2 cellular contexts compared by ENCODE assay signal in genomic region chr16:23124315-23124714, GRCh38.
TF ChIP-seq lines count a peak whose summit lies in the region.

No MANE protein-coding gene starts in this region.

TF ChIP-seq in HEK293, 187 proteins besides CTCF, POLR2A, EP300 and RAD21 (continued from another document):
- TF ChIP-seq SP7 (tag by site-specific recombination; IDR thresholded peaks at IDR 0.05) (0 out of 2 replicates have a peak, but pooled peaks have one; percentile 39), ZNF24 (tag by site-specific recombination; IDR thresholded peaks at IDR 0.05) (0 out of 2 replicates have a peak, but pooled peaks have one; percentile 34), ZSCAN18 (tag by site-specific recombination; IDR thresholded peaks at IDR 0.05) (no peak), ZNF629 (tag by site-specific recombination; IDR thresholded peaks at IDR 0.05) (peak; percentile 48), ZBTB20 (tag by site-specific recombination; IDR thresholded peaks at IDR 0.05) (peak; percentile 66), ZNF544 (tag by site-specific recombination; IDR thresholded peaks at IDR 0.05) (no peak), PRDM4 (tag by site-specific recombination; IDR thresholded peaks at IDR 0.05) (no peak), ZNF704 (tag by site-specific recombination; IDR thresholded peaks at IDR 0.05) (no peak)

TF ChIP-seq in HepG2, 621 proteins besides CTCF, POLR2A, EP300 and RAD21 (continued from another document):
- TF ChIP-seq RNF219 (CRISPR knock-in tag; IDR thresholded peaks at IDR 0.05) (no peak), FOXA1 (IDR thresholded peaks at IDR 0.05) (no peak), FOXA1 (CRISPR knock-in tag; IDR thresholded peaks at IDR 0.05) (no peak), HNRNPUL1 (IDR thresholded peaks at IDR 0.05; ENCODE audit: low read depth, low read length) (no peak), TFDP2 (CRISPR knock-in tag; IDR thresholded peaks at IDR 0.05) (no peak), ZNF672 (CRISPR knock-in tag; IDR thresholded peaks at IDR 0.05) (no peak), THAP8 (CRISPR knock-in tag; IDR thresholded peaks at IDR 0.05; ENCODE audit: borderline replicate concordance) (no peak)
